ENCODE assay signal across 15 cellular contexts in genomic region chr7:138565071-138565450, GRCh38.
DNase-seq lines count a peak whose midpoint lies in the region; ATAC-seq, FAIRE-seq and TF ChIP-seq lines count a peak whose summit lies in the region.
"Had no signal": no experiment of that assay in that cellular context is flagged by ENCODE, and none has a peak within 500 bp of the region (broad histone marks: within the 10 kb centered on the region; RNA-seq: fewer than 3 reads in every experiment).

No MANE protein-coding gene starts in this region.

- DNase-seq in KBM-7 = peak; percentile 29
- peak; percentile 96 for DNase-seq in SKM-1 (lab: John Stamatoyannopoulos, UW; ENCODE audit: unreplicated experiment)
- peak; percentile 59 for DNase-seq in left lobe of liver (ENCODE audit: low spot score)
- DNase-seq in prostate gland (ENCODE audit: low spot score) = no peak
- no peak for DNase-seq in vagina (ENCODE audit: extremely low spot score in 2 of 2)
- DNase-seq in lower leg skin (ENCODE audit: low spot score in 2 of 2) = no peak
- DNase-seq in GM10266 (ENCODE audit: extremely low spot score) = no peak
- no peak for DNase-seq in kidney
- DNase-seq: activated naive CD4-positive, alpha-beta T cell treated with anti-CD3 and anti-CD28 coated beads, Interleukin-2, amount 10 ng/mL, durations not matched to agents 7 days and 5 days; C1 segment of cervical spinal cord; dorsolateral prefrontal cortex; NCI-H748 treated with DMSO at 0.1 percent for 48 hours; stimulated activated CD4-positive, alpha-beta T cell treated with anti-CD3 and anti-CD28 coated beads, Interleukin-1b, Interleukin-23, amount 100 ng/mL, for 48 hours had no signal

- H3K27ac ChIP-seq in prostate gland = peak overlapping the region; percentile 16 to 80
- no peak overlapping the region for H3K27ac ChIP-seq in vagina
- no peak overlapping the region for H3K27ac ChIP-seq in kidney (ENCODE audit: low read depth in 2 of 2, low read length in 2 of 2)
- H3K27ac ChIP-seq: suprapubic skin had no signal

- no peak for TF ChIP-seq CTCF in prostate gland (IDR thresholded peaks at IDR 0.05)
- TF ChIP-seq CTCF in vagina (IDR thresholded peaks at IDR 0.05) = no peak
- TF ChIP-seq CTCF in lower leg skin (IDR thresholded peaks at IDR 0.05) = no peak
- no peak for TF ChIP-seq CTCF in GM10266 (IDR thresholded peaks at IDR 0.05; ENCODE audit: control insufficient read depth, insufficient read depth, low read depth, missing control alignments)
- no peak for TF ChIP-seq CTCF in kidney (IDR thresholded peaks at IDR 0.05; ENCODE audit: borderline replicate concordance, extremely low read depth, insufficient read depth)

- no peaks in the 10 kb centered on the region for H3K4me1 ChIP-seq in prostate gland (replicated peaks)
- no peaks in the 10 kb centered on the region for H3K4me1 ChIP-seq in vagina
- H3K4me1 ChIP-seq in kidney (ENCODE audit: control insufficient read depth in 1 of 2, insufficient read depth in 1 of 2, low read depth in 1 of 2, low read length in 2 of 2) = no peaks in the 10 kb centered on the region
- H3K4me1 ChIP-seq: suprapubic skin had no signal

- in situ Hi-C loops in KBM-7 (cut with MboI; ENCODE audit: low pct_unique_long_range_greater_than_20kb, low sequenced_read_pairs) = no loop called here

- no peak overlapping the region for H3K4me3 ChIP-seq in prostate gland
- H3K4me3 ChIP-seq in vagina = no peak overlapping the region
- H3K4me3 ChIP-seq in lower leg skin (ENCODE audit: low read depth, poor library complexity, severe bottlenecking) = no peak overlapping the region
- no peak overlapping the region for H3K4me3 ChIP-seq in kidney (ENCODE audit: low read length in 2 of 2)
- H3K4me3 ChIP-seq: GM23338, suprapubic skin had no signal

- H3K9ac ChIP-seq in kidney (ENCODE audit: low read length in 2 of 2) = no peak overlapping the region

- no peaks in the 10 kb centered on the region for H3K27me3 ChIP-seq in prostate gland (replicated peaks; ENCODE audit: insufficient read depth)
- no peaks in the 10 kb centered on the region for H3K27me3 ChIP-seq in vagina
- H3K27me3 ChIP-seq: dorsolateral prefrontal cortex, suprapubic skin had no signal

- no peaks in the 10 kb centered on the region for H3K9me3 ChIP-seq in prostate gland
- peaks cover 23% of the 10 kb centered on the region for H3K9me3 ChIP-seq in vagina
- peaks cover 4 to 20% of the 10 kb centered on the region in 2 donors for H3K9me3 ChIP-seq in kidney (ENCODE audit: control insufficient read depth in 1 of 2, low read length in 2 of 2)

- no peak for TF ChIP-seq POLR2A in prostate gland (IDR thresholded peaks at IDR 0.05)
- no peak for TF ChIP-seq POLR2A in vagina (IDR thresholded peaks at IDR 0.05)
- no peak for TF ChIP-seq POLR2A in lower leg skin (IDR thresholded peaks at IDR 0.05)

- intact Hi-C loops in prostate gland (cut with DNase I) (no loop called here), vagina (cut with DNase I) (no loop called here), lower leg skin (cut with DNase I; ENCODE audit: low total_unique reads) (no loop called here), kidney (cut with DNase I) (no loop called here)

- no peak for FAIRE-seq in kidney (lab: Jason Lieb, UNC)

- peak; percentile 72 for ATAC-seq in left lobe of liver
- ATAC-seq: GM23338 had no signal

- H3K36me3 ChIP-seq in prostate gland (no peaks in the 10 kb centered on the region), vagina (peaks cover 0 to 95% of the 10 kb centered on the region in 2 donors), kidney (ENCODE audit: control insufficient read depth in 1 of 2, insufficient read depth in 2 of 2, low read length in 2 of 2) (peaks cover 18 to 32% of the 10 kb centered on the region in 2 donors)

- 95% methylated on average over 8 of the region's 8 CpGs for WGBS in prostate gland
- 96 to 97% methylated on average over 8 of the region's 8 CpGs for WGBS in lower leg skin, 2 donors

Comparison
In these comparisons a context has a peak if more than half of its experiments do, and no peak if none do; other contexts are left out.
1. DNase-seq: peak in KBM-7 (single experiment), SKM-1 (single experiment) and left lobe of liver (single experiment); none in prostate gland (single experiment), vagina (0 of 2), lower leg skin (0 of 2), GM10266 (single experiment) and kidney (single experiment).
2. H3K27ac ChIP-seq: peak in prostate gland (2 of 2); none in vagina (single experiment) and kidney (0 of 2).